In the genomic region with DNA sequence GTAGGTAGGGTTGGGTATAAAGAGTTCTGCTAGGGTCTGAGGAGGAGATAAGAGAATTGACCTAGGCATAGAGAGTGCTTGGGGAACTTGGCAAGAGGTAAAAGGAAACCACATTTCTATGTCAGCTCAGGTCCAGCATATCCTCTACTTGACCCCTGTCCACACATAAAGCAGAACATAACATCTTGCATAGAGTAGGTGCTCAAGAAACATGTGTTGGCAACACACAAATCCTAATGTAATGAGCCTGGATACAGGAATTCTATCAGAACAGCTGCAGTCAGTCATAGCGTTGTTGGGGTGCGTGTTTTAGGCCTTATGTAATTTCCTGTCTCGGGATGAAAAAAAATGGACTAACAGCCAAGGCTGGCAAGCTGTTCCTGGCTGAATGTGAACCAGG, we compare ENCODE assay signal across 9 cellular contexts. TPM values are rescaled to one million over a fixed set of nuclear protein-coding genes. Genes with fewer than 3 reads are reported as not detected.
DNase-seq lines count a peak whose midpoint lies in the region; ATAC-seq, FAIRE-seq and TF ChIP-seq lines count a peak whose summit lies in the region.
"Had no signal": no experiment of that assay in that cellular context is flagged by ENCODE, and none has a peak within 500 bp of the region (broad histone marks: within the 10 kb centered on the region; RNA-seq: fewer than 3 reads in every experiment).

No MANE protein-coding gene starts in this region.

- H3K36me3 ChIP-seq in CD4-positive, alpha-beta memory T cell (ENCODE audit: insufficient read depth, low read length) = no peaks in the 10 kb centered on the region

- H3K9me3 Mint-ChIP-seq in CD4-positive, alpha-beta memory T cell = peaks cover 0 to 2% (median 0%) of the 10 kb centered on the region in 8 donors
- H3K9me3 Mint-ChIP-seq in central memory CD8-positive, alpha-beta T cell = no peaks in the 10 kb centered on the region

- CTCF ChIA-PET in CD4-positive, alpha-beta memory T cell (lab: Charles Lee; ENCODE audit: partially characterized antibody) = interaction anchor here (0.8 to 1.6 kb wide), 4 partner anchors 12 to 35 kb away, joined by 3 to 5 read pairs (median 4); partner anchors contain the start of gene PLCL2

- no peak for FAIRE-seq in HTR-8/SVneo (lab: Jason Lieb, UNC)

- H3K36me3 Mint-ChIP-seq in CD4-positive, alpha-beta memory T cell = no peaks in the 10 kb centered on the region
- peaks cover 2% of the 10 kb centered on the region for H3K36me3 Mint-ChIP-seq in central memory CD8-positive, alpha-beta T cell (ENCODE audit: insufficient read depth)

- peak overlapping the region; percentile 44 for H3K27ac ChIP-seq in CD4-positive, alpha-beta memory T cell (ENCODE audit: low read depth, low read length)

- no peaks in the 10 kb centered on the region for H3K27me3 ChIP-seq in CD4-positive, alpha-beta memory T cell (ENCODE audit: insufficient read depth, low read length)

- peak overlapping the region; percentile 51 to 86 (median 78) for H3K4me3 Mint-ChIP-seq in CD4-positive, alpha-beta memory T cell
- H3K4me3 Mint-ChIP-seq in central memory CD8-positive, alpha-beta T cell = peak overlapping the region; percentile 51

- peaks cover 51% of the 10 kb centered on the region for H3K4me1 ChIP-seq in CD4-positive, alpha-beta memory T cell (ENCODE audit: insufficient read depth, low read length)

- peak overlapping the region; percentile 81 to 97 (median 90) for H3K27ac Mint-ChIP-seq in CD4-positive, alpha-beta memory T cell
- H3K27ac Mint-ChIP-seq in central memory CD8-positive, alpha-beta T cell (ENCODE audit: low read depth) = peak overlapping the region; percentile 91

- peaks cover 37 to 57% (median 52%) of the 10 kb centered on the region in 4 donors for H3K4me1 Mint-ChIP-seq in CD4-positive, alpha-beta memory T cell
- H3K4me1 Mint-ChIP-seq in central memory CD8-positive, alpha-beta T cell = peaks cover 52% of the 10 kb centered on the region

- intact Hi-C loops in CD4-positive, alpha-beta memory T cell (cut with micrococcal nuclease) = loop anchor here (10.0 kb wide), 2 partner anchors 545 to 585 kb away; partner anchors contain the start of genes DPH3 and OXNAD1

- no peaks in the 10 kb centered on the region for H3K9me3 ChIP-seq in CD4-positive, alpha-beta memory T cell (ENCODE audit: control insufficient read depth in 1 of 2, low read length in 2 of 2)

- no peak for TF ChIP-seq POLR2A in GM18505 (IDR thresholded peaks at IDR 0.05; ENCODE audit: borderline replicate concordance, extremely low read depth, insufficient read depth, insufficient read length)

- DNase-seq in CD4-positive, alpha-beta memory T cell = no peak
- DNase-seq in HTR-8/SVneo (ENCODE audit: insufficient read length, low spot score) (peak; percentile 15), myocyte (ENCODE audit: low read depth) (peak; percentile 45), DMS114 treated with DMSO at 0.1 percent for 48 hours (lab: John Stamatoyannopoulos, UW; ENCODE audit: unreplicated experiment) (no peak)
- DNase-seq in central memory CD8-positive, alpha-beta T cell (ENCODE audit: low spot score in 2 of 2) = no peak
- DNase-seq: activated gamma-delta T cell had no signal

- POLR2A ChIA-PET in CD4-positive, alpha-beta memory T cell (lab: Charles Lee; ENCODE audit: partially characterized antibody) = interaction anchor here (0.7 to 3.9 kb wide), 12 partner anchors 8 to 156 kb away, joined by 3 to 33 read pairs (median 4); partner anchors contain the start of gene PLCL2

- ATAC-seq in central memory CD8-positive, alpha-beta T cell (replicated peaks; ENCODE audit: extremely low read depth, poor library complexity, severe bottlenecking) = peak; percentile 11
- ATAC-seq in GM18498 (IDR thresholded peaks at IDR 0.05; ENCODE audit: unreplicated experiment) (no peak), GM19452 (IDR thresholded peaks at IDR 0.05; ENCODE audit: unreplicated experiment) (no peak), GM18505 (IDR thresholded peaks at IDR 0.05; ENCODE audit: unreplicated experiment) (no peak)

- no peaks in the 10 kb centered on the region for H3K27me3 Mint-ChIP-seq in CD4-positive, alpha-beta memory T cell
- H3K27me3 Mint-ChIP-seq in central memory CD8-positive, alpha-beta T cell = no peaks in the 10 kb centered on the region

- peak overlapping the region; percentile 8 to 16 for H3K4me3 ChIP-seq in CD4-positive, alpha-beta memory T cell (ENCODE audit: low read length in 2 of 2)

RNA-seq across cellular contexts. Expression of gene PLCL2, which starts 35.0 kb away (rescaled TPM):
- total RNA-seq in CD4-positive, alpha-beta memory T cell = 10 to 100 TPM; 67.1 to 69.1 TPM
- 10 to 100 TPM; 64.5 to 89.4 TPM for polyA plus RNA-seq in CD4-positive, alpha-beta memory T cell
- total RNA-seq in myocyte = 1.2 TPM in 2 replicates
- polyA plus RNA-seq in myocyte (2012) = 0.06 TPM

Comparison
In these comparisons a context has a peak if more than half of its experiments do, and no peak if none do; other contexts are left out.
1. DNase-seq: peak in HTR-8/SVneo (single experiment) and myocyte (single experiment); none in CD4-positive, alpha-beta memory T cell (0 of 5), central memory CD8-positive, alpha-beta T cell (0 of 2) and DMS114 treated with DMSO at 0.1 percent for 48 hours (single experiment).
2. RNA of gene PLCL2, which starts 35.0 kb away (total RNA-seq): 67.1 to 69.1 TPM in CD4-positive, alpha-beta memory T cell; 1.2 TPM in myocyte; every median in the first group is over 10 times any median in the second.